Comparison of ENCODE assay signal across 33 cellular contexts in the genomic region with DNA sequence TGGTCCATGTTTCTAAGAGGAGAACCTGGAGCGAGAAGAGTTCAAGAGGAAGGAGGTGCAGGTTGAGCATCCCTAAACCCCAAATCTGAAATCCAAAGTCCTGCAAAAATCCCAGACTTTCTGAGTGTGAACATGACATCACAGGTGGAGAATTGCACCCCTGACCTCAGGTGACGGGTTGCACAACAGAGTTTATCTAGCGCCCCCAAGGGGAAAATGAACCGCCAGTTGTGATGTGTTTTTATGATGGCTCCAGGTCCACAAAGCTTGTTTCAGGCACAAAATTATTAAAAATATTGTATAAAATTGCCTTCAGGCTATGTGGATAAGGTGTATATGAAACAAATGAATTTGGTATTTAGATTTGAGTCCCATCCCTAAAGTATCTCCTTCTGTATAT.
"Had no signal": no experiment of that assay in that cellular context is flagged by ENCODE, and none has a peak within 500 bp of the region (broad histone marks: within the 10 kb centered on the region; RNA-seq: fewer than 3 reads in every experiment).

No MANE protein-coding gene starts in this region.

- H3K9me3 ChIP-seq: MG63 had no signal

- H3K27ac Mint-ChIP-seq: activated CD4-positive, alpha-beta T cell treated with anti-CD3 and anti-CD28 coated beads, Interleukin-2, amount 10 ng/mL, durations not matched to agents 24 days and 14 days; activated CD8-positive, alpha-beta T cell treated with anti-CD3 and anti-CD28 coated beads for 36 hours; activated naive CD8-positive, alpha-beta T cell treated with anti-CD3 and anti-CD28 coated beads for 36 hours; activated T-cell treated with anti-CD3 and anti-CD28 coated beads, Interleukin-2, amount 50 U/mL, for 72 hours; activated T-helper 17 cell treated with anti-CD3 and anti-CD28 coated beads, Interleukin-2, amount 50 U/mL, for 72 hours had no signal

- H3K4me1 ChIP-seq: Peyer's patch had no signal

- H3K4me1 Mint-ChIP-seq: activated CD4-positive, alpha-beta T cell treated with anti-CD3 and anti-CD28 coated beads, Interleukin-2, amount 10 ng/mL, durations not matched to agents 24 days and 14 days; activated naive CD8-positive, alpha-beta T cell treated with anti-CD3 and anti-CD28 coated beads for 36 hours; activated T-helper 17 cell treated with anti-CD3 and anti-CD28 coated beads, Interleukin-2, amount 50 U/mL, for 72 hours had no signal

- H3K36me3 ChIP-seq: brain microvascular endothelial cell, MG63, Peyer's patch had no signal

- H3K9me3 Mint-ChIP-seq: activated naive CD8-positive, alpha-beta T cell treated with anti-CD3 and anti-CD28 coated beads for 36 hours had no signal

- H3K27ac ChIP-seq: brain microvascular endothelial cell, Peyer's patch, VCaP had no signal

- H3K27me3 ChIP-seq: brain microvascular endothelial cell, MG63, Peyer's patch had no signal

- H3K27me3 Mint-ChIP-seq: activated CD4-positive, alpha-beta T cell treated with anti-CD3 and anti-CD28 coated beads, Interleukin-2, amount 10 ng/mL, durations not matched to agents 24 days and 14 days; activated CD8-positive, alpha-beta T cell treated with anti-CD3 and anti-CD28 coated beads for 36 hours; activated naive CD8-positive, alpha-beta T cell treated with anti-CD3 and anti-CD28 coated beads for 36 hours; activated T-helper 17 cell treated with anti-CD3 and anti-CD28 coated beads, Interleukin-2, amount 50 U/mL, for 72 hours had no signal

- H3K4me3 Mint-ChIP-seq: activated CD4-positive, alpha-beta T cell treated with anti-CD3 and anti-CD28 coated beads, Interleukin-2, amount 10 ng/mL, durations not matched to agents 24 days and 14 days; activated CD8-positive, alpha-beta T cell treated with anti-CD3 and anti-CD28 coated beads for 36 hours; activated naive CD8-positive, alpha-beta T cell treated with anti-CD3 and anti-CD28 coated beads for 36 hours; activated T-cell treated with anti-CD3 and anti-CD28 coated beads, Interleukin-2, amount 50 U/mL, for 72 hours; activated T-helper 17 cell treated with anti-CD3 and anti-CD28 coated beads, Interleukin-2, amount 50 U/mL, for 72 hours had no signal

- DNase-seq: activated CD4-positive, alpha-beta T cell treated with anti-CD3 and anti-CD28 coated beads, Interleukin-2, amount 10 ng/mL, durations not matched to agents 24 days and 14 days; activated CD4-positive, alpha-beta T cell treated with anti-CD3 and anti-CD28 coated beads, Interleukin-2, amount 50 U/mL, for 4 hours; activated CD8-positive, alpha-beta T cell treated with anti-CD3 and anti-CD28 coated beads for 36 hours; activated effector memory CD4-positive, alpha-beta T cell treated with anti-CD3 and anti-CD28 coated beads, Interleukin-2, amount 50 U/mL, for 16 hours; activated naive CD4-positive, alpha-beta T cell; activated naive CD4-positive, alpha-beta T cell treated with anti-CD3 and anti-CD28 coated beads, Interleukin-2, amount 50 U/mL, for 16 hours; activated naive CD8-positive, alpha-beta T cell treated with anti-CD3 and anti-CD28 coated beads for 36 hours; activated T-cell treated with anti-CD3 and anti-CD28 coated beads, Interleukin-2, amount 50 U/mL, for 1 hour; activated T-cell treated with anti-CD3 and anti-CD28 coated beads, Interleukin-2, amount 50 U/mL, for 72 hours; amniotic stem cell; aorta; brain microvascular endothelial cell; central memory CD4-positive, alpha-beta T cell; Kasumi-1; KG1; MG63; NCI-H146; NCI-H187; NCI-H2029 treated with DMSO at 0.1 percent for 48 hours; NCI-H345; NCI-H524 treated with DMSO at 0.1 percent for 48 hours; NCI-H82; NK-92 treated with Interleukin-12 subunit alpha and Interleukin-12 subunit beta, amount 100 ng/mL, for 24 hours; PC-3; Peyer's patch; RPMI8226; SIG-M5; SW 1271; T-helper 1 cell; T-helper 2 cell; T-helper 9 cell had no signal

- H3K4me3 ChIP-seq: MG63, Peyer's patch had no signal

- ATAC-seq: activated CD8-positive, alpha-beta T cell treated with anti-CD3 and anti-CD28 coated beads for 36 hours; activated T-cell treated with anti-CD3 and anti-CD28 coated beads, Interleukin-2, amount 50 U/mL, for 72 hours; activated T-helper 17 cell treated with anti-CD3 and anti-CD28 coated beads, Interleukin-2, amount 50 U/mL, for 72 hours; PC-3 had no signal

- H3K36me3 Mint-ChIP-seq: activated naive CD8-positive, alpha-beta T cell treated with anti-CD3 and anti-CD28 coated beads for 36 hours had no signal
